Comparison of ENCODE assay signal across 22 cellular contexts in genomic region chr13:41650706-41651105, GRCh38.
DNase-seq lines count a peak whose midpoint lies in the region; ATAC-seq and TF ChIP-seq lines count a peak whose summit lies in the region.
"Had no signal": no experiment of that assay in that cellular context is flagged by ENCODE, and none has a peak within 500 bp of the region (broad histone marks: within the 10 kb centered on the region; RNA-seq: fewer than 3 reads in every experiment).

No MANE protein-coding gene starts in this region.

- H3K4me3 ChIP-seq in fibroblast of villous mesenchyme (ENCODE audit: low read depth, low read length) (no peak overlapping the region), tibial nerve (no peak overlapping the region)
- H3K4me3 ChIP-seq: ascending aorta, smooth muscle cell, thyroid gland had no signal

- no peaks in the 10 kb centered on the region for H3K9me3 Mint-ChIP-seq in activated naive CD4-positive, alpha-beta T cell treated with anti-CD3 and anti-CD28 coated beads, Interleukin-2, amount 50 U/mL, for 24 hours
- no peaks in the 10 kb centered on the region for H3K9me3 Mint-ChIP-seq in activated T-helper 1 cell treated with anti-CD3 and anti-CD28 coated beads, Interleukin-12 subunit alpha, Interleukin-12 subunit beta, Interleukin-2, Interleukin-4 antibody, amounts not matched to agents 30 ng/mL and 10 ng/mL and 1 ng/mL, durations not matched to agents 14 hours and 24 hours and 36 hours
- peaks cover 0 to 3% (median 0%) of the 10 kb centered on the region in 7 donors for H3K9me3 Mint-ChIP-seq in CD14-positive monocyte
- H3K9me3 Mint-ChIP-seq: activated T-cell treated with anti-CD3 and anti-CD28 coated beads, Interleukin-2, amount 50 U/mL, for 4 hours; stimulated activated memory B cell treated with anti-CD40 and anti-IgM and Interleukin-4, amounts not matched to agents 10 μg/mL and 1 μg/mL and 100 μg/mL, for 72 hours had no signal

- no peak for TF ChIP-seq EP300 in tibial nerve (IDR thresholded peaks at IDR 0.05)

- TF ChIP-seq POLR2A in tibial nerve (IDR thresholded peaks at IDR 0.05) = no peak

- no peak overlapping the region for H3K4me3 Mint-ChIP-seq in activated naive CD4-positive, alpha-beta T cell treated with anti-CD3 and anti-CD28 coated beads, Interleukin-2, amount 50 U/mL, for 24 hours
- H3K4me3 Mint-ChIP-seq in activated T-helper 1 cell treated with anti-CD3 and anti-CD28 coated beads, Interleukin-12 subunit alpha, Interleukin-12 subunit beta, Interleukin-2, Interleukin-4 antibody, amounts not matched to agents 30 ng/mL and 10 ng/mL and 1 ng/mL, durations not matched to agents 14 hours and 24 hours and 36 hours = no peak overlapping the region
- no peak overlapping the region for H3K4me3 Mint-ChIP-seq in CD14-positive monocyte
- H3K4me3 Mint-ChIP-seq: activated T-cell treated with anti-CD3 and anti-CD28 coated beads, Interleukin-2, amount 50 U/mL, for 4 hours; stimulated activated memory B cell treated with anti-CD40 and anti-IgM and Interleukin-4, amounts not matched to agents 10 μg/mL and 1 μg/mL and 100 μg/mL, for 72 hours had no signal

- no peaks in the 10 kb centered on the region for H3K27me3 ChIP-seq in tibial nerve
- H3K27me3 ChIP-seq: ascending aorta, thyroid gland had no signal

- peak overlapping the region; percentile 23 for H3K27ac Mint-ChIP-seq in activated naive CD4-positive, alpha-beta T cell treated with anti-CD3 and anti-CD28 coated beads, Interleukin-2, amount 50 U/mL, for 24 hours
- H3K27ac Mint-ChIP-seq in activated T-helper 1 cell treated with anti-CD3 and anti-CD28 coated beads, Interleukin-12 subunit alpha, Interleukin-12 subunit beta, Interleukin-2, Interleukin-4 antibody, amounts not matched to agents 30 ng/mL and 10 ng/mL and 1 ng/mL, durations not matched to agents 14 hours and 24 hours and 36 hours = no peak overlapping the region
- peak overlapping the region in 3 of 7 donors; percentile 2 to 57 (median 46) for H3K27ac Mint-ChIP-seq in CD14-positive monocyte
- H3K27ac Mint-ChIP-seq: stimulated activated memory B cell treated with anti-CD40 and anti-IgM and Interleukin-4, amounts not matched to agents 10 μg/mL and 1 μg/mL and 100 μg/mL, for 72 hours had no signal

- no peaks in the 10 kb centered on the region for H3K36me3 ChIP-seq in tibial nerve
- H3K36me3 ChIP-seq: ascending aorta, thyroid gland had no signal

- no peak for TF ChIP-seq CTCF in fibroblast of villous mesenchyme (IDR thresholded peaks at IDR 0.05; ENCODE audit: insufficient read depth, low read depth, low read length)
- TF ChIP-seq CTCF in tibial nerve (IDR thresholded peaks at IDR 0.05) = no peak
- no peak for TF ChIP-seq CTCF in CD14-positive monocyte (IDR thresholded peaks at IDR 0.05)

- 79 to 89% methylated on average over 2 of the region's 2 CpGs for WGBS in tibial nerve, 2 donors

- H3K4me1 ChIP-seq in tibial nerve = peaks cover 0 to 52% (median 22%) of the 10 kb centered on the region in 4 donors

- intact Hi-C loops in activated T-helper 1 cell treated with anti-CD3 and anti-CD28 coated beads, Interleukin-12 subunit alpha, Interleukin-12 subunit beta, Interleukin-2, Interleukin-4 antibody, amounts not matched to agents 30 ng/mL and 10 ng/mL and 1 ng/mL, durations not matched to agents 14 hours and 24 hours and 36 hours (cut with micrococcal nuclease) = no loop called here
- intact Hi-C loops in CD14-positive monocyte (cut with micrococcal nuclease) = loop anchor here (5.0 to 10.0 kb wide), 4 partner anchors 156 to 296 kb away; partner anchors contain the start of gene RGCC (in 1 of the 2)

- H3K27ac ChIP-seq in tibial nerve = peak overlapping the region in 3 of 4 donors; percentile 28 to 82 (median 82)
- H3K27ac ChIP-seq: ascending aorta, thyroid gland had no signal

- ATAC-seq in GM18868 (IDR thresholded peaks at IDR 0.05; ENCODE audit: unreplicated experiment) = no peak
- ATAC-seq: activated T-cell treated with anti-CD3 and anti-CD28 coated beads, Interleukin-2, amount 50 U/mL, for 4 hours; stimulated activated memory B cell treated with anti-CD40 and anti-IgM and Interleukin-4, amounts not matched to agents 10 μg/mL and 1 μg/mL and 100 μg/mL, for 72 hours had no signal

- DNase-seq in activated naive CD4-positive, alpha-beta T cell treated with anti-CD3 and anti-CD28 coated beads, Interleukin-2, amount 50 U/mL, for 16 hours = no peak
- peak; percentile 8 for DNase-seq in LoVo (ENCODE audit: low spot score)
- DNase-seq in fibroblast of villous mesenchyme (ENCODE audit: low read depth) = peak; percentile 40
- no peak for DNase-seq in tibial nerve (ENCODE audit: low spot score in 2 of 2)
- no peak for DNase-seq in activated T-helper 1 cell treated with anti-CD3 and anti-CD28 coated beads, Interleukin-12 subunit alpha, Interleukin-12 subunit beta, Interleukin-2, Interleukin-4 antibody, amounts not matched to agents 30 ng/mL and 10 ng/mL and 1 ng/mL, durations not matched to agents 14 hours and 24 hours and 36 hours (ENCODE audit: low spot score)
- DNase-seq in CD14-positive monocyte (ENCODE audit: low spot score) = no peak
- DNase-seq: activated CD4-positive, alpha-beta T cell treated with anti-CD3 and anti-CD28 coated beads for 4 hours; activated naive CD4-positive, alpha-beta T cell; activated T-cell treated with anti-CD3 and anti-CD28 coated beads, Interleukin-2, amount 50 U/mL, for 4 hours; DMS79 treated with DMSO at 0.1 percent for 48 hours; H7; Kasumi-1; kidney glomerular epithelial cell; NCI-H1694; NCI-H524 treated with DMSO at 0.1 percent for 48 hours; stimulated activated CD4-positive, alpha-beta T cell treated with anti-CD3 and anti-CD28 coated beads, Interleukin-2, amount 100 ng/mL, for 48 hours; thyroid gland had no signal

- peaks cover 20% of the 10 kb centered on the region for H3K4me1 Mint-ChIP-seq in activated naive CD4-positive, alpha-beta T cell treated with anti-CD3 and anti-CD28 coated beads, Interleukin-2, amount 50 U/mL, for 24 hours
- peaks cover 13% of the 10 kb centered on the region for H3K4me1 Mint-ChIP-seq in activated T-helper 1 cell treated with anti-CD3 and anti-CD28 coated beads, Interleukin-12 subunit alpha, Interleukin-12 subunit beta, Interleukin-2, Interleukin-4 antibody, amounts not matched to agents 30 ng/mL and 10 ng/mL and 1 ng/mL, durations not matched to agents 14 hours and 24 hours and 36 hours (ENCODE audit: low read depth)
- H3K4me1 Mint-ChIP-seq in CD14-positive monocyte = peaks cover 44% of the 10 kb centered on the region

- H3K36me3 Mint-ChIP-seq in activated naive CD4-positive, alpha-beta T cell treated with anti-CD3 and anti-CD28 coated beads, Interleukin-2, amount 50 U/mL, for 24 hours = no peaks in the 10 kb centered on the region
- H3K36me3 Mint-ChIP-seq in activated T-helper 1 cell treated with anti-CD3 and anti-CD28 coated beads, Interleukin-12 subunit alpha, Interleukin-12 subunit beta, Interleukin-2, Interleukin-4 antibody, amounts not matched to agents 30 ng/mL and 10 ng/mL and 1 ng/mL, durations not matched to agents 14 hours and 24 hours and 36 hours (ENCODE audit: low read depth) = no peaks in the 10 kb centered on the region
- peaks cover 0 to 1% of the 10 kb centered on the region in 2 donors for H3K36me3 Mint-ChIP-seq in CD14-positive monocyte

- no peaks in the 10 kb centered on the region for H3K27me3 Mint-ChIP-seq in activated naive CD4-positive, alpha-beta T cell treated with anti-CD3 and anti-CD28 coated beads, Interleukin-2, amount 50 U/mL, for 24 hours
- no peaks in the 10 kb centered on the region for H3K27me3 Mint-ChIP-seq in activated T-helper 1 cell treated with anti-CD3 and anti-CD28 coated beads, Interleukin-12 subunit alpha, Interleukin-12 subunit beta, Interleukin-2, Interleukin-4 antibody, amounts not matched to agents 30 ng/mL and 10 ng/mL and 1 ng/mL, durations not matched to agents 14 hours and 24 hours and 36 hours (ENCODE audit: insufficient read depth)
- peaks cover 0 to 1% (median 0%) of the 10 kb centered on the region in 3 donors for H3K27me3 Mint-ChIP-seq in CD14-positive monocyte (ENCODE audit: low read depth in 3 of 3)

- H3K9me3 ChIP-seq in tibial nerve = no peaks in the 10 kb centered on the region
- H3K9me3 ChIP-seq: ascending aorta, thyroid gland had no signal

Comparison
In these comparisons a context has a peak if more than half of its experiments do, and no peak if none do; other contexts are left out.
1. DNase-seq: peak in LoVo (single experiment) and fibroblast of villous mesenchyme (single experiment); none in activated naive CD4-positive, alpha-beta T cell treated with anti-CD3 and anti-CD28 coated beads, Interleukin-2, amount 50 U/mL, for 16 hours (single experiment), tibial nerve (0 of 2), activated T-helper 1 cell treated with anti-CD3 and anti-CD28 coated beads, Interleukin-12 subunit alpha, Interleukin-12 subunit beta, Interleukin-2, Interleukin-4 antibody, amounts not matched to agents 30 ng/mL and 10 ng/mL and 1 ng/mL, durations not matched to agents 14 hours and 24 hours and 36 hours (single experiment) and CD14-positive monocyte (single experiment).